Comparison of ENCODE assay signal across 23 cellular contexts in genomic region chr10:113463083-113463482, GRCh38.
"Had no signal": no experiment of that assay in that cellular context is flagged by ENCODE, and none has a peak within 500 bp of the region (broad histone marks: within the 10 kb centered on the region; RNA-seq: fewer than 3 reads in every experiment).

No MANE protein-coding gene starts in this region.

- H3K4me1 ChIP-seq: left lung, lower lobe of right lung, psoas muscle, suprapubic skin, upper lobe of right lung had no signal

- DNase-seq: hippocampal formation; left colon; left lung; lower lobe of right lung; mammary epithelial cell; naive thymus-derived CD8-positive, alpha-beta T cell; nucleus accumbens; psoas muscle; stimulated activated CD4-positive, alpha-beta T cell treated with anti-CD3 and anti-CD28 coated beads, Interleukin-12 subunit alpha, Interleukin-12 subunit beta, amount 100 ng/mL, for 4 hours; stimulated activated CD4-positive, alpha-beta T cell treated with anti-CD3 and anti-CD28 coated beads, Interleukin-15, amount 100 ng/mL, for 24 hours; stimulated activated CD4-positive, alpha-beta T cell treated with anti-CD3 and anti-CD28 coated beads, Interleukin-2, amount 100 ng/mL, for 24 hours; stimulated activated CD4-positive, alpha-beta T cell treated with anti-CD3 and anti-CD28 coated beads, Interleukin-4, amount 100 ng/mL, for 1 hour; stimulated activated naive B cell treated with anti-CD40 and anti-IgM and Interleukin-4, amounts not matched to agents 10 μg/mL and 1 μg/mL and 100 μg/mL, for 72 hours; stimulated activated naive CD8-positive, alpha-beta T cell treated with anti-CD3 and anti-CD28 coated beads, Interleukin-15, Interleukin-2, amounts not matched to agents 100 U/mL and 50 U/mL, for 24 hours; stomach; tibial artery; upper lobe of right lung had no signal

- H3K27me3 ChIP-seq: left lung, stomach, suprapubic skin, tibial artery, upper lobe of right lung had no signal

- H3K36me3 ChIP-seq: left lung, lower lobe of right lung, stomach, suprapubic skin, thoracic aorta, tibial artery, upper lobe of right lung had no signal

- FAIRE-seq: keratinocyte, urothelium cell line had no signal

- H3K9ac ChIP-seq: parathyroid adenoma had no signal

- H3K9me3 ChIP-seq: left lung, lower lobe of right lung, psoas muscle, stomach, suprapubic skin, thoracic aorta, tibial artery, upper lobe of right lung had no signal

- H3K27ac ChIP-seq: left lung, lower lobe of right lung, parathyroid adenoma, psoas muscle, skin epidermis, stomach, suprapubic skin, thoracic aorta, upper lobe of right lung had no signal

- H3K4me3 ChIP-seq: left lung, lower lobe of right lung, psoas muscle, skin epidermis, stomach, suprapubic skin, thoracic aorta, tibial artery, upper lobe of right lung had no signal

- H3K79me2 ChIP-seq: parathyroid adenoma had no signal
